In genomic region chr2:187486241-187486640, GRCh38 we compare ENCODE assay signal across 28 cellular contexts.
"Had no signal": no experiment of that assay in that cellular context is flagged by ENCODE, and none has a peak within 500 bp of the region (broad histone marks: within the 10 kb centered on the region; RNA-seq: fewer than 3 reads in every experiment).

No MANE protein-coding gene starts in this region.

- DNase-seq: natural killer cell; occipital lobe; ovary; posterior cingulate gyrus; psoas muscle; right cardiac atrium; right lobe of liver; sigmoid colon; spleen; stimulated activated CD4-positive, alpha-beta T cell treated with anti-CD3 and anti-CD28 coated beads, Interleukin-12 subunit alpha, Interleukin-12 subunit beta, amount 100 ng/mL, for 4 hours; stimulated activated CD4-positive, alpha-beta T cell treated with anti-CD3 and anti-CD28 coated beads, Interleukin-1b, Interleukin-23, amount 100 ng/mL, for 48 hours; stimulated activated CD4-positive, alpha-beta T cell treated with anti-CD3 and anti-CD28 coated beads, Interleukin-4, amount 100 ng/mL, for 1 hour; stimulated activated CD4-positive, alpha-beta T cell treated with anti-CD3 and anti-CD28 coated beads, Interleukin-4, amount 100 ng/mL, for 4 hours; stimulated activated CD8-positive, alpha-beta memory T cell treated with anti-CD3 and anti-CD28 coated beads, Interleukin-4, amount 100 ng/mL, for 48 hours; stimulated activated naive CD4-positive, alpha-beta T cell; stimulated activated naive CD8-positive, alpha-beta T cell treated with anti-CD3 and anti-CD28 coated beads, Interleukin-15, amount 100 ng/mL, for 72 hours; stimulated activated naive CD8-positive, alpha-beta T cell treated with anti-CD3 and anti-CD28 coated beads, Interleukin-15, Interleukin-2, amounts not matched to agents 100 U/mL and 50 U/mL, for 24 hours; substantia nigra; testis; tibial artery; transverse colon; upper lobe of right lung; uterus had no signal

- H3K4me3 ChIP-seq: neural progenitor cell, ovary, psoas muscle, right lobe of liver, sigmoid colon, smooth muscle cell, spleen, suprapubic skin, testis, tibial artery, transverse colon, upper lobe of right lung, uterus had no signal

- H3K27ac ChIP-seq: neural progenitor cell, ovary, parathyroid adenoma, psoas muscle, right lobe of liver, sigmoid colon, spleen, suprapubic skin, testis, tibial artery, transverse colon, upper lobe of right lung, uterus had no signal

- ATAC-seq: natural killer cell; right cardiac atrium; stimulated activated memory B cell treated with anti-CD40 and anti-IgM and Interleukin-4, amounts not matched to agents 10 μg/mL and 1 μg/mL and 100 μg/mL, for 72 hours; stimulated activated naive CD8-positive, alpha-beta T cell treated with anti-CD3 and anti-CD28 coated beads, Interleukin-15, amount 100 ng/mL, for 72 hours; stimulated activated naive CD8-positive, alpha-beta T cell treated with anti-CD3 and anti-CD28 coated beads, Interleukin-15, Interleukin-2, amounts not matched to agents 100 U/mL and 50 U/mL, for 24 hours; upper lobe of right lung had no signal

- H3K79me2 ChIP-seq: parathyroid adenoma had no signal

- H3K9ac ChIP-seq: neural progenitor cell, parathyroid adenoma had no signal

- H3K27me3 ChIP-seq: neural progenitor cell, ovary, right lobe of liver, sigmoid colon, spleen, suprapubic skin, testis, tibial artery, transverse colon, upper lobe of right lung, uterus had no signal

- H3K9me3 ChIP-seq: ovary, psoas muscle, right lobe of liver, sigmoid colon, spleen, suprapubic skin, testis, tibial artery, transverse colon, upper lobe of right lung, uterus had no signal

- H2AFZ ChIP-seq: neural progenitor cell, parathyroid adenoma had no signal

- H3K4me2 ChIP-seq: neural progenitor cell, smooth muscle cell had no signal

- H3K4me1 ChIP-seq: neural progenitor cell, parathyroid adenoma, psoas muscle, sigmoid colon, suprapubic skin, testis, transverse colon, uterus had no signal

- H3K36me3 ChIP-seq: neural progenitor cell, ovary, sigmoid colon, spleen, suprapubic skin, transverse colon, uterus had no signal
